In the genomic region with DNA sequence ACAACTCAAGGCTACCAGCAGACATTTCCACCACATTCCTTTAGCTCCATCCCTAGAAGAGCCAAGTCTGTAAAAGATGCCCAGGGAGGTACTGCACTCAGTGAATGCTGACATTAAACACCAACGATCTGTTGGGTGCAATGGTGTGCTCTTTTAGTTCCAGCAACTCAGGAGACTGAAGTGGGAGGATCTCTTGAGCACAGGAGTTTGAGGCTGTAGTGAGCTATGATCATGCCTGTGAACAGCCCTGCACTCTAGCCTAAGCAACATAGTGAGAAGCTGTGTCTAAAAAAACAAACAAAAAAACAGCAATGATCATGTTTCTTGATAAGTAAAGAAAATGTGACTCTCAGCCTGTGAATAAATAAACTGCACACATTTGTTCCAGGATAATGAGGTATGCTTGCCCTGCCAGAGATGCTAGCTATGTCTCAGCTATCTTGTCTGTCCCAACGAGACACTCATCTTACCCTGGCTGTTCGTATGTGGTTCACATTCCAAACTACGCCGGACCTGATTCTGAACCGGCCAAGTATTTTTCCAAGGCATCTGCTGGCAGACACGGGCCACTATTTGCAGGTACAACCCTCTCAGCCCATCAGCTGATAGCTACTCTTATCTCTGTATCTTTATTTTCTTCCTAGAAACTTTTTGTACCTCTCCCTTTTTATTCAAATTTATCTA, we compare ENCODE assay signal across 19 cellular contexts. TPM values are rescaled to one million over a fixed set of nuclear protein-coding genes. Genes with fewer than 3 reads are reported as not detected.
DNase-seq lines count a peak whose midpoint lies in the region; ATAC-seq, FAIRE-seq and TF ChIP-seq lines count a peak whose summit lies in the region.
"Had no signal": no experiment of that assay in that cellular context is flagged by ENCODE, and none has a peak within 500 bp of the region (broad histone marks: within the 10 kb centered on the region; RNA-seq: fewer than 3 reads in every experiment).

No MANE protein-coding gene starts in this region.

- peak overlapping the region in 1 of 4 experiments; percentile 34; a peak in 1 of 7 replicates for H3K9ac ChIP-seq in H1 (replicated peaks in 1 of 4; ENCODE audit: extremely low read depth in 1 of 4, low read depth in 3 of 4, low read length in 3 of 4)
- H3K9ac ChIP-seq in neural progenitor cell: no peak overlapping the region
- no peak overlapping the region for H3K9ac ChIP-seq in kidney (ENCODE audit: low read length in 2 of 2)

- TF ChIP-seq RAD21 in H1 (IDR thresholded peaks at IDR 0.05 in 1 of 2, conservative IDR thresholded peaks at IDR 0.05 in 1 of 2; ENCODE audit: low read depth in 2 of 2, low read length in 2 of 2): no peak

- H4K91ac ChIP-seq in H1 (replicated peaks; ENCODE audit: insufficient read length, low read length): no peak overlapping the region

- H3K23me2 ChIP-seq in H1 (ENCODE audit: low read depth, low read length): no peaks in the 10 kb centered on the region; the same call in 1 of the 2 replicates

- H4K20me1 ChIP-seq in H1 (replicated peaks in 1 of 2; ENCODE audit: control insufficient read depth in 1 of 2, insufficient read depth in 2 of 2, low read length in 2 of 2) (no peaks in the 10 kb centered on the region), neural progenitor cell (ENCODE audit: low read depth) (no peaks in the 10 kb centered on the region)

- H3K56ac ChIP-seq in H1 (replicated peaks; ENCODE audit: insufficient read length, low read depth, low read length): no peak overlapping the region

- peaks cover 6% of the 10 kb centered on the region for H3K4me1 Mint-ChIP-seq in neural progenitor cell
- no peaks in the 10 kb centered on the region for H3K4me1 Mint-ChIP-seq in T-helper 17 cell
- H3K4me1 Mint-ChIP-seq: CD4-positive, CD25-positive, alpha-beta regulatory T cell had no signal

- H3K4me3 ChIP-seq in H1 (ENCODE audit: extremely low read depth in 1 of 4, insufficient read depth in 2 of 4, low read depth in 3 of 4, low read length in 4 of 4): no peak overlapping the region
- H3K4me3 ChIP-seq in left ventricle myocardium inferior: peak overlapping the region; percentile 5
- no peak overlapping the region for H3K4me3 ChIP-seq in neural progenitor cell
- H3K4me3 ChIP-seq in kidney (ENCODE audit: low read length in 2 of 2): no peak overlapping the region
- H3K4me3 ChIP-seq: GM12878, HAP-1 had no signal

- no peaks in the 10 kb centered on the region for H3F3A ChIP-seq in neural progenitor cell (ENCODE audit: low read depth)

- H2BK12ac ChIP-seq in H1 (ENCODE audit: low read depth, low read length): no peak overlapping the region

- no peak for DNase-seq in H1 (ENCODE audit: low read depth in 1 of 2, low spot score in 2 of 2)
- DNase-seq in left ventricle myocardium inferior: no peak
- DNase-seq in neural progenitor cell (ENCODE audit: low spot score): no peak
- no peak for DNase-seq in NCI-H1092 (lab: John Stamatoyannopoulos, UW)
- no peak for DNase-seq in kidney
- DNase-seq in T-helper 17 cell: no peak
- DNase-seq: CD4-positive, CD25-positive, alpha-beta regulatory T cell; KG1; NCI-H1092 treated with DMSO at 0.1 percent for 48 hours; NCI-H2029 treated with DMSO at 0.1 percent for 48 hours; NCI-H226; NCI-H510A treated with DMSO at 0.1 percent for 48 hours; NCI-H748 treated with DMSO at 0.1 percent for 48 hours; NK-92 treated with Interleukin-12 subunit alpha and Interleukin-12 subunit beta, amount 100 ng/mL, for 24 hours had no signal

- H3K79me2 ChIP-seq in H1 (ENCODE audit: control insufficient read depth in 1 of 2, insufficient read depth in 2 of 2, low read length in 2 of 2): no peaks in the 10 kb centered on the region
- H3K79me2 ChIP-seq in neural progenitor cell (ENCODE audit: low read depth): no peaks in the 10 kb centered on the region

- no peak overlapping the region for H3K18ac ChIP-seq in H1 (ENCODE audit: extremely low read depth, low read length)

- no peak for TF ChIP-seq CTCF in H1 (IDR thresholded peaks at IDR 0.05; ENCODE audit: control extremely low read depth in 1 of 3, insufficient read depth in 1 of 3, low read depth in 1 of 3, low read length in 3 of 3)
- TF ChIP-seq CTCF in left ventricle myocardium inferior (IDR thresholded peaks at IDR 0.05; ENCODE audit: borderline replicate concordance): no peak
- no peak for TF ChIP-seq CTCF in neural progenitor cell (IDR thresholded peaks at IDR 0.05)
- TF ChIP-seq CTCF in kidney (IDR thresholded peaks at IDR 0.05; ENCODE audit: borderline replicate concordance, extremely low read depth, insufficient read depth): no peak

- 76% methylated on average over 7 of the region's 7 CpGs; no CpG with 5 or more reads in 1 of the 2 experiments for WGBS in H1 (ENCODE audit: extremely low coverage in 1 of 2, insufficient coverage in 1 of 2, insufficient read length in 1 of 2, insufficient replicate concordance in 2 of 2, low coverage in 1 of 2, low lambda C conversion rate in 2 of 2, missing lambda C conversion rate in 1 of 2), 2 experiments

- no peak overlapping the region for H3K4me3 Mint-ChIP-seq in neural progenitor cell
- H3K4me3 Mint-ChIP-seq in T-helper 17 cell: no peak overlapping the region
- H3K4me3 Mint-ChIP-seq: CD4-positive, CD25-positive, alpha-beta regulatory T cell had no signal

- POLR2A ChIA-PET in H1 (lab: Charles Lee; ENCODE audit: partially characterized antibody): no interaction called here

- H2BK120ac ChIP-seq in H1 (replicated peaks; ENCODE audit: low read depth, low read length): no peak overlapping the region

- no peak overlapping the region for H4K5ac ChIP-seq in H1 (ENCODE audit: insufficient read length, low read depth, low read length)

- H3K9me3 Mint-ChIP-seq in neural progenitor cell: no peaks in the 10 kb centered on the region

- no peak for FAIRE-seq in H1 (lab: Jason Lieb, UNC)
- no peak for FAIRE-seq in kidney (lab: Jason Lieb, UNC)
- FAIRE-seq: GM12878, HTR-8/SVneo had no signal

- no peaks in the 10 kb centered on the region for H3K36me3 ChIP-seq in H1 (ENCODE audit: control insufficient read depth in 2 of 4, insufficient read depth in 4 of 4, low read length in 3 of 4)
- no peaks in the 10 kb centered on the region for H3K36me3 ChIP-seq in left ventricle myocardium inferior
- H3K36me3 ChIP-seq in neural progenitor cell: no peaks in the 10 kb centered on the region
- no peaks in the 10 kb centered on the region for H3K36me3 ChIP-seq in kidney (ENCODE audit: control insufficient read depth in 1 of 2, insufficient read depth in 2 of 2, low read length in 2 of 2)
- H3K36me3 ChIP-seq: HAP-1 had no signal

- TF ChIP-seq EP300 in H1 (IDR thresholded peaks at IDR 0.05; ENCODE audit: borderline replicate concordance in 1 of 2, low read depth in 2 of 2, low read length in 2 of 2): no peak

- no peak overlapping the region for H3K23ac ChIP-seq in H1 (ENCODE audit: insufficient read length)

- H3K4ac ChIP-seq in H1 (replicated peaks; ENCODE audit: insufficient read length, low read depth, low read length): no peak overlapping the region

- no peak overlapping the region for H4K8ac ChIP-seq in H1 (ENCODE audit: extremely low read depth, insufficient read depth, low read length)

- no peak overlapping the region for H2AK5ac ChIP-seq in H1 (ENCODE audit: low read depth, low read length)

- H3K79me1 ChIP-seq in H1 (ENCODE audit: low read depth, low read length): no peaks in the 10 kb centered on the region

- H3K4me2 ChIP-seq in H1 (ENCODE audit: insufficient read depth in 1 of 2, low read depth in 2 of 2, low read length in 2 of 2) (no peak overlapping the region), neural progenitor cell (no peak overlapping the region)

- H3K27me3 ChIP-seq in H1 (replicated peaks in 1 of 4; ENCODE audit: control insufficient read depth in 3 of 4, extremely low read depth in 1 of 4, insufficient read depth in 3 of 4, low read length in 3 of 4): no peaks in the 10 kb centered on the region
- no peaks in the 10 kb centered on the region for H3K27me3 ChIP-seq in left ventricle myocardium inferior (ENCODE audit: low read depth)
- no peaks in the 10 kb centered on the region for H3K27me3 ChIP-seq in neural progenitor cell

- CTCF ChIA-PET in H1 (lab: Charles Lee; ENCODE audit: partially characterized antibody): interaction anchor here (0.5 to 5.0 kb wide), 3 partner anchors 22 to 43 kb away, joined by 3 to 23 read pairs (median 14); no protein-coding TSS in a partner anchor

- H3K36me3 Mint-ChIP-seq in neural progenitor cell (no peaks in the 10 kb centered on the region), T-helper 17 cell (ENCODE audit: low read depth) (peaks cover 8% of the 10 kb centered on the region)

- no peak overlapping the region for H3K14ac ChIP-seq in H1 (ENCODE audit: insufficient read length)

- ATAC-seq in HG03460 (IDR thresholded peaks at IDR 0.05; ENCODE audit: unreplicated experiment) (no peak), T-helper 17 cell (no peak)
- ATAC-seq: GM12878 had no signal

- intact Hi-C loops in left ventricle myocardium inferior (cut with micrococcal nuclease) (no loop called here), kidney (cut with DNase I) (no loop called here)

- H3K27ac Mint-ChIP-seq in neural progenitor cell (peak overlapping the region; percentile 25), T-helper 17 cell (no peak overlapping the region)
- H3K27ac Mint-ChIP-seq: CD4-positive, CD25-positive, alpha-beta regulatory T cell had no signal

- TF ChIP-seq POLR2A in H1 (IDR thresholded peaks at IDR 0.05; ENCODE audit: control extremely low read depth in 1 of 2, low read depth in 2 of 2, low read length in 2 of 2): no peak

- H3K4me1 ChIP-seq in H1 (replicated peaks in 1 of 4; ENCODE audit: control insufficient read depth in 3 of 4, insufficient read depth in 4 of 4, low read length in 3 of 4): peaks cover 0 to 3% (median 1%) of the 10 kb centered on the region in 4 experiments; a peak in 3 of 7 replicates
- peaks cover 72% of the 10 kb centered on the region for H3K4me1 ChIP-seq in left ventricle myocardium inferior
- H3K4me1 ChIP-seq in neural progenitor cell: no peaks in the 10 kb centered on the region
- no peaks in the 10 kb centered on the region for H3K4me1 ChIP-seq in kidney (ENCODE audit: control insufficient read depth in 1 of 2, insufficient read depth in 1 of 2, low read depth in 1 of 2, low read length in 2 of 2)

- H3K9me3 ChIP-seq in H1 (ENCODE audit: insufficient read depth in 2 of 2, low read depth in 1 of 2, low read length in 1 of 2) (no peaks in the 10 kb centered on the region), left ventricle myocardium inferior (replicated peaks) (no peaks in the 10 kb centered on the region), neural progenitor cell (ENCODE audit: low read depth) (no peaks in the 10 kb centered on the region), kidney (ENCODE audit: control insufficient read depth in 1 of 2, low read length in 2 of 2) (no peaks in the 10 kb centered on the region), T-helper 17 cell (ENCODE audit: control insufficient read depth, low read length, poor library complexity, severe bottlenecking) (no peaks in the 10 kb centered on the region)
- H3K9me3 ChIP-seq: HAP-1 had no signal

- H3K27me3 Mint-ChIP-seq in neural progenitor cell (ENCODE audit: insufficient read depth, low read depth) (peaks cover 2% of the 10 kb centered on the region), T-helper 17 cell (no peaks in the 10 kb centered on the region)
- H3K27me3 Mint-ChIP-seq: CD4-positive, CD25-positive, alpha-beta regulatory T cell had no signal

- peak overlapping the region; percentile 14; the same call in 1 of the 2 replicates for H3K27ac ChIP-seq in H1 (ENCODE audit: low read depth, low read length)
- H3K27ac ChIP-seq in left ventricle myocardium inferior (replicated peaks): peak overlapping the region; percentile 95
- no peak overlapping the region for H3K27ac ChIP-seq in neural progenitor cell
- H3K27ac ChIP-seq in kidney (ENCODE audit: low read depth in 2 of 2, low read length in 2 of 2): no peak overlapping the region
- H3K27ac ChIP-seq: RWPE1 had no signal

- no peak overlapping the region for H2BK15ac ChIP-seq in H1 (ENCODE audit: low read length)

- H2AFZ ChIP-seq in H1 (ENCODE audit: low read length) (no peak overlapping the region), neural progenitor cell (replicated peaks) (no peak overlapping the region)

- no peak overlapping the region for H2BK20ac ChIP-seq in H1 (ENCODE audit: low read length)

- no peak overlapping the region for H2BK5ac ChIP-seq in H1 (ENCODE audit: low read depth, low read length)

RNA-seq across cellular contexts. Expression of a gene that starts 21.8 kb away (rescaled TPM):
- 3.1 and 4.3 TPM in 2 replicates for total RNA-seq in H1 (2021; fragmentation: NEBNext Ultra II Directional; extraction: Animal tissue kit (Norgen Biotek cat#: 25700))
- 1.8 and 3.1 TPM in 2 replicates for polyA plus RNA-seq in H1 (2011; rRNA removed)
- 2.0 TPM for polyA plus RNA-seq in H1 (2011; cell fraction: cytosol; rRNA removed)
- polyA plus RNA-seq in H1 (2011; cell fraction: nucleus; rRNA removed): 2.5 TPM
- 3.8 to 5.6 TPM (median 4.5 TPM) in 4 replicates for polyA plus RNA-seq in H1 (2012, experiment 1 of 2)
- polyA plus RNA-seq in H1 (2012, experiment 2 of 2): 0.67 TPM
- 2.8 TPM for polyA plus RNA-seq in H1 (2013, experiment 1 of 2)
- polyA plus RNA-seq in H1 (2013, experiment 2 of 2): 2.7 TPM
- 3.7 and 6.0 TPM in 2 replicates for polyA minus RNA-seq in H1 (2011; rRNA and poly(A)+ RNA removed)
- polyA minus RNA-seq in H1 (2011; cell fraction: cytosol; rRNA and poly(A)+ RNA removed): 2.7 TPM
- polyA minus RNA-seq in H1 (2011; cell fraction: nucleus; rRNA and poly(A)+ RNA removed): 16.3 TPM
- total RNA-seq in left ventricle myocardium inferior: 174 TPM
- 4.2 and 4.6 TPM in 2 replicates for total RNA-seq in neural progenitor cell (ENCODE audit: low replicate concordance)
- 6.5 TPM for total RNA-seq in kidney
- 4.2 TPM for polyA plus RNA-seq in kidney (ENCODE audit: insufficient read depth, low read depth, low replicate concordance)
- 1 to 10 TPM; 1.8 to 2.9 TPM for total RNA-seq in T-helper 17 cell

Comparison
In these comparisons a context has a peak if more than half of its experiments do, and no peak if none do; other contexts are left out.
1. H3K27ac ChIP-seq: peak in H1 (single experiment) and left ventricle myocardium inferior (single experiment); none in neural progenitor cell (single experiment) and kidney (0 of 2).
2. RNA of a gene that starts 21.8 kb away (total RNA-seq): 174 TPM in left ventricle myocardium inferior (single experiment); 6.5 TPM in kidney (single experiment), 3.1 to 4.3 TPM in H1, 4.2 to 4.6 TPM in neural progenitor cell and 1.8 to 2.9 TPM in T-helper 17 cell; every median in the first group is over 10 times any median in the second.